In genomic region chr11:80724366-80724765, GRCh38 we compare ENCODE assay signal across 29 cellular contexts.
"Had no signal": no experiment of that assay in that cellular context is flagged by ENCODE, and none has a peak within 500 bp of the region (broad histone marks: within the 10 kb centered on the region; RNA-seq: fewer than 3 reads in every experiment).

No MANE protein-coding gene starts in this region.

- H3K27me3 ChIP-seq: ascending aorta had no signal

- H3K27ac ChIP-seq: ascending aorta, WERI-Rb-1 had no signal

- H3K4me3 ChIP-seq: ascending aorta had no signal

- H3K9me3 ChIP-seq: ascending aorta had no signal

- ATAC-seq: activated CD4-positive, alpha-beta T cell treated with anti-CD3 and anti-CD28 coated beads for 36 hours; activated CD4-positive, CD25-positive, alpha-beta regulatory T cell treated with anti-CD3 and anti-CD28 coated beads, Interleukin-2, amount 50 U/mL, for 24 hours; activated CD8-positive, alpha-beta memory T cell treated with anti-CD3 and anti-CD28 coated beads, Interleukin-2, amount 10 ng/mL, durations not matched to agents 7 days and 5 days; activated CD8-positive, alpha-beta T cell treated with anti-CD3 and anti-CD28 coated beads, Interleukin-2, amount 10 ng/mL, durations not matched to agents 7 days and 5 days; activated naive CD8-positive, alpha-beta T cell treated with anti-CD3 and anti-CD28 coated beads, Interleukin-2, amount 50 U/mL, for 24 hours; T-cell; WTC11 had no signal

- H3K36me3 ChIP-seq: ascending aorta, WERI-Rb-1 had no signal

- DNase-seq: activated CD4-positive, alpha-beta memory T cell treated with anti-CD3 and anti-CD28 coated beads, Interleukin-2, amount 10 ng/mL, durations not matched to agents 7 days and 5 days; activated CD4-positive, alpha-beta T cell treated with anti-CD3 and anti-CD28 coated beads for 1 hour; activated CD4-positive, alpha-beta T cell treated with anti-CD3 and anti-CD28 coated beads for 36 hours; activated CD4-positive, alpha-beta T cell treated with anti-CD3 and anti-CD28 coated beads for 48 hours; activated CD4-positive, alpha-beta T cell treated with anti-CD3 and anti-CD28 coated beads, Interleukin-2, amount 10 ng/mL, durations not matched to agents 7 days and 5 days; activated CD4-positive, alpha-beta T cell treated with anti-CD3 and anti-CD28 coated beads, Interleukin-2, amount 50 U/mL, for 48 hours; activated CD4-positive, CD25-positive, alpha-beta regulatory T cell; activated CD8-positive, alpha-beta memory T cell treated with anti-CD3 and anti-CD28 coated beads for 24 hours; activated CD8-positive, alpha-beta memory T cell treated with anti-CD3 and anti-CD28 coated beads, Interleukin-2, amount 10 ng/mL, durations not matched to agents 7 days and 5 days; activated CD8-positive, alpha-beta memory T cell treated with anti-CD3 and anti-CD28 coated beads, Interleukin-2, amount 50 U/mL, for 48 hours; activated CD8-positive, alpha-beta T cell treated with anti-CD3 and anti-CD28 coated beads, Interleukin-2, amount 10 ng/mL, durations not matched to agents 7 days and 5 days; activated effector memory CD4-positive, alpha-beta T cell treated with Interleukin-2 at 50 U/mL for 16 hours; activated gamma-delta T cell; activated naive CD4-positive, alpha-beta T cell treated with anti-CD3 and anti-CD28 coated beads, Interleukin-2, amount 10 ng/mL, durations not matched to agents 7 days and 5 days; activated naive CD4-positive, alpha-beta T cell treated with Interleukin-2 at 50 U/mL for 16 hours; activated naive CD8-positive, alpha-beta T cell treated with anti-CD3 and anti-CD28 coated beads, Interleukin-2, amount 10 ng/mL, durations not matched to agents 7 days and 5 days; activated naive CD8-positive, alpha-beta T cell treated with anti-CD3 and anti-CD28 coated beads, Interleukin-2, amount 50 U/mL, for 24 hours; activated T-cell treated with anti-CD3 and anti-CD28 coated beads, Interleukin-2, amount 50 U/mL, for 24 hours; activated T-cell treated with anti-CD3 and anti-CD28 coated beads, Interleukin-2, amount 50 U/mL, for 48 hours; amygdala; anterior cingulate cortex; central memory CD4-positive, alpha-beta T cell; T-cell; T-helper 2 cell; T-helper 9 cell; WERI-Rb-1 had no signal

- H3K4me1 ChIP-seq: ascending aorta had no signal
